1 cellular context compared by ENCODE assay signal in genomic region chr5:138449501-138450239, GRCh38.
TF ChIP-seq lines count a peak whose summit lies in the region.

No MANE protein-coding gene starts in this region.

TF ChIP-seq in HepG2, 621 proteins besides CTCF, POLR2A, EP300 and RAD21 (continued from another document and continues in another):
- peak; percentile 49 for TF ChIP-seq ZNF883 (CRISPR knock-in tag; IDR thresholded peaks at IDR 0.05; ENCODE audit: not compliant biosample characterization)
- no peak for TF ChIP-seq MTF2 (CRISPR knock-in tag; IDR thresholded peaks at IDR 0.05; ENCODE audit: borderline replicate concordance)
- no peak for TF ChIP-seq DZIP1 (CRISPR knock-in tag; IDR thresholded peaks at IDR 0.05)
- no peak for TF ChIP-seq DPF2 (CRISPR knock-in tag; IDR thresholded peaks at IDR 0.05; ENCODE audit: borderline replicate concordance, low read depth)
- no peak for TF ChIP-seq ZSCAN12 (CRISPR knock-in tag; IDR thresholded peaks at IDR 0.05)
- no peak for TF ChIP-seq ZNF784 (CRISPR knock-in tag; IDR thresholded peaks at IDR 0.05; ENCODE audit: borderline replicate concordance)
- TF ChIP-seq HMGXB3 (CRISPR knock-in tag; IDR thresholded peaks at IDR 0.05; ENCODE audit: borderline replicate concordance): no peak
- TF ChIP-seq SNAPC2 (CRISPR knock-in tag; IDR thresholded peaks at IDR 0.05): no peak
- no peak for TF ChIP-seq TRIM22 (IDR thresholded peaks at IDR 0.05)
- TF ChIP-seq ESRRA (CRISPR knock-in tag; IDR thresholded peaks at IDR 0.05; ENCODE audit: low read depth): no peak
- TF ChIP-seq JDP2 (CRISPR knock-in tag; IDR thresholded peaks at IDR 0.05; ENCODE audit: borderline replicate concordance): no peak
- TF ChIP-seq KDM2A (CRISPR knock-in tag; IDR thresholded peaks at IDR 0.05; ENCODE audit: borderline replicate concordance, low read depth): peak; percentile 66; the same call in 1 of the 2 replicates
- no peak for TF ChIP-seq MBNL3 (CRISPR knock-in tag; conservative IDR thresholded peaks at IDR 0.05)
- TF ChIP-seq ZNF619 (CRISPR knock-in tag; IDR thresholded peaks at IDR 0.05): peak; percentile 85
- no peak for TF ChIP-seq SMARCC2 (IDR thresholded peaks at IDR 0.05)
- TF ChIP-seq ZNF576 (CRISPR knock-in tag; IDR thresholded peaks at IDR 0.05): no peak
- TF ChIP-seq MYC (CRISPR knock-in tag; IDR thresholded peaks at IDR 0.05; ENCODE audit: borderline replicate concordance): no peak
- TF ChIP-seq SMAD1 (CRISPR knock-in tag; IDR thresholded peaks at IDR 0.05; ENCODE audit: borderline replicate concordance, low read depth): no peak
- no peak; the same call in 1 of the 2 replicates for TF ChIP-seq ZNF776 (CRISPR knock-in tag; IDR thresholded peaks at IDR 0.05)
- TF ChIP-seq EZH2 (conservative IDR thresholded peaks at IDR 0.05; ENCODE audit: low read depth, low read length): no peak
- no peak for TF ChIP-seq SKI (IDR thresholded peaks at IDR 0.05; ENCODE audit: partially characterized antibody)
- no peak for TF ChIP-seq ZNF460 (CRISPR knock-in tag; IDR thresholded peaks at IDR 0.05; ENCODE audit: borderline replicate concordance)
- no peak for TF ChIP-seq ZFP36L1 (CRISPR knock-in tag; IDR thresholded peaks at IDR 0.05)
- TF ChIP-seq ZNF709 (CRISPR knock-in tag; IDR thresholded peaks at IDR 0.05): no peak
- no peak for TF ChIP-seq TGIF2 (CRISPR knock-in tag; IDR thresholded peaks at IDR 0.05)
- TF ChIP-seq, protein P1, sequence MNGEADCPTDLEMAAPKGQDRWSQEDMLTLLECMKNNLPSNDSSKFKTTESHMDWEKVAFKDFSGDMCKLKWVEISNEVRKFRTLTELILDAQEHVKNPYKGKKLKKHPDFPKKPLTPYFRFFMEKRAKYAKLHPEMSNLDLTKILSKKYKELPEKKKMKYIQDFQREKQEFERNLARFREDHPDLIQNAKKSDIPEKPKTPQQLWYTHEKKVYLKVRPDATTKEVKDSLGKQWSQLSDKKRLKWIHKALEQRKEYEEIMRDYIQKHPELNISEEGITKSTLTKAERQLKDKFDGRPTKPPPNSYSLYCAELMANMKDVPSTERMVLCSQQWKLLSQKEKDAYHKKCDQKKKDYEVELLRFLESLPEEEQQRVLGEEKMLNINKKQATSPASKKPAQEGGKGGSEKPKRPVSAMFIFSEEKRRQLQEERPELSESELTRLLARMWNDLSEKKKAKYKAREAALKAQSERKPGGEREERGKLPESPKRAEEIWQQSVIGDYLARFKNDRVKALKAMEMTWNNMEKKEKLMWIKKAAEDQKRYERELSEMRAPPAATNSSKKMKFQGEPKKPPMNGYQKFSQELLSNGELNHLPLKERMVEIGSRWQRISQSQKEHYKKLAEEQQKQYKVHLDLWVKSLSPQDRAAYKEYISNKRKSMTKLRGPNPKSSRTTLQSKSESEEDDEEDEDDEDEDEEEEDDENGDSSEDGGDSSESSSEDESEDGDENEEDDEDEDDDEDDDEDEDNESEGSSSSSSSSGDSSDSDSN (CRISPR knock-in tag; IDR thresholded peaks at IDR 0.05): 0 out of 2 replicates have a peak, but pooled peaks have one; percentile 54
- TF ChIP-seq SCMH1 (CRISPR knock-in tag; IDR thresholded peaks at IDR 0.05; ENCODE audit: borderline replicate concordance): no peak
- TF ChIP-seq ZNF891 (CRISPR knock-in tag; IDR thresholded peaks at IDR 0.05): no peak
- no peak for TF ChIP-seq NCOA5 (CRISPR knock-in tag; IDR thresholded peaks at IDR 0.05)
- TF ChIP-seq ZFYVE20 (CRISPR knock-in tag; IDR thresholded peaks at IDR 0.05; ENCODE audit: borderline replicate concordance, low read depth): no peak
- TF ChIP-seq PRPF4 (IDR thresholded peaks at IDR 0.05; ENCODE audit: low read depth, low read length, poor library complexity, severe bottlenecking): no peak
- no peak for TF ChIP-seq ZNF33A (CRISPR knock-in tag; IDR thresholded peaks at IDR 0.05; ENCODE audit: borderline replicate concordance)
- TF ChIP-seq SSRP1 (CRISPR knock-in tag; IDR thresholded peaks at IDR 0.05): no peak
- no peak for TF ChIP-seq RFXAP (CRISPR knock-in tag; IDR thresholded peaks at IDR 0.05; ENCODE audit: borderline replicate concordance)
- TF ChIP-seq ZNF276 (CRISPR knock-in tag; IDR thresholded peaks at IDR 0.05; ENCODE audit: low read depth): no peak
- no peak for TF ChIP-seq ATF1 (CRISPR knock-in tag; IDR thresholded peaks at IDR 0.05)
- no peak for TF ChIP-seq TMF1 (CRISPR knock-in tag; IDR thresholded peaks at IDR 0.05; ENCODE audit: low read depth)
- TF ChIP-seq ZNF713 (CRISPR knock-in tag; IDR thresholded peaks at IDR 0.05): no peak
- peak; percentile 12; the same call in 1 of the 2 replicates for TF ChIP-seq THAP11 (CRISPR knock-in tag; IDR thresholded peaks at IDR 0.05)
- peak; percentile 38; the same call in 1 of the 2 replicates for TF ChIP-seq ZFP41 (CRISPR knock-in tag; IDR thresholded peaks at IDR 0.05; ENCODE audit: borderline replicate concordance)
- no peak for TF ChIP-seq DNMT3B (CRISPR knock-in tag; conservative IDR thresholded peaks at IDR 0.05)
- TF ChIP-seq DDIT3 (CRISPR knock-in tag; IDR thresholded peaks at IDR 0.05): no peak
- no peak for TF ChIP-seq NCOA1 (CRISPR knock-in tag; IDR thresholded peaks at IDR 0.05)
- no peak for TF ChIP-seq ZNF75D (CRISPR knock-in tag; IDR thresholded peaks at IDR 0.05; ENCODE audit: borderline replicate concordance)
- TF ChIP-seq REPIN1 (CRISPR knock-in tag; IDR thresholded peaks at IDR 0.05; ENCODE audit: borderline replicate concordance, low read depth): peak; percentile 49; the same call in 1 of the 2 replicates
- TF ChIP-seq, protein P2, sequence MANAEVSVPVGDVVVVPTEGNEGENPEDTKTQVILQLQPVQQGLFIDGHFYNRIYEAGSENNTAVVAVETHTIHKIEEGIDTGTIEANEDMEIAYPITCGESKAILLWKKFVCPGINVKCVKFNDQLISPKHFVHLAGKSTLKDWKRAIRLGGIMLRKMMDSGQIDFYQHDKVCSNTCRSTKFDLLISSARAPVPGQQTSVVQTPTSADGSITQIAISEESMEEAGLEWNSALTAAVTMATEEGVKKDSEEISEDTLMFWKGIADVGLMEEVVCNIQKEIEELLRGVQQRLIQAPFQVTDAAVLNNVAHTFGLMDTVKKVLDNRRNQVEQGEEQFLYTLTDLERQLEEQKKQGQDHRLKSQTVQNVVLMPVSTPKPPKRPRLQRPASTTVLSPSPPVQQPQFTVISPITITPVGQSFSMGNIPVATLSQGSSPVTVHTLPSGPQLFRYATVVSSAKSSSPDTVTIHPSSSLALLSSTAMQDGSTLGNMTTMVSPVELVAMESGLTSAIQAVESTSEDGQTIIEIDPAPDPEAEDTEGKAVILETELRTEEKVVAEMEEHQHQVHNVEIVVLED (CRISPR knock-in tag; IDR thresholded peaks at IDR 0.05; ENCODE audit: borderline replicate concordance): no peak; the same call in 1 of the 2 replicates
- TF ChIP-seq, protein P3, sequence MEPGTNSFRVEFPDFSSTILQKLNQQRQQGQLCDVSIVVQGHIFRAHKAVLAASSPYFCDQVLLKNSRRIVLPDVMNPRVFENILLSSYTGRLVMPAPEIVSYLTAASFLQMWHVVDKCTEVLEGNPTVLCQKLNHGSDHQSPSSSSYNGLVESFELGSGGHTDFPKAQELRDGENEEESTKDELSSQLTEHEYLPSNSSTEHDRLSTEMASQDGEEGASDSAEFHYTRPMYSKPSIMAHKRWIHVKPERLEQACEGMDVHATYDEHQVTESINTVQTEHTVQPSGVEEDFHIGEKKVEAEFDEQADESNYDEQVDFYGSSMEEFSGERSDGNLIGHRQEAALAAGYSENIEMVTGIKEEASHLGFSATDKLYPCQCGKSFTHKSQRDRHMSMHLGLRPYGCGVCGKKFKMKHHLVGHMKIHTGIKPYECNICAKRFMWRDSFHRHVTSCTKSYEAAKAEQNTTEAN (CRISPR knock-in tag; conservative IDR thresholded peaks at IDR 0.05): no peak
- TF ChIP-seq ZKSCAN5 (CRISPR knock-in tag; IDR thresholded peaks at IDR 0.05): no peak
- TF ChIP-seq ZNF224 (CRISPR knock-in tag; IDR thresholded peaks at IDR 0.05): no peak
- TF ChIP-seq, protein P4, sequence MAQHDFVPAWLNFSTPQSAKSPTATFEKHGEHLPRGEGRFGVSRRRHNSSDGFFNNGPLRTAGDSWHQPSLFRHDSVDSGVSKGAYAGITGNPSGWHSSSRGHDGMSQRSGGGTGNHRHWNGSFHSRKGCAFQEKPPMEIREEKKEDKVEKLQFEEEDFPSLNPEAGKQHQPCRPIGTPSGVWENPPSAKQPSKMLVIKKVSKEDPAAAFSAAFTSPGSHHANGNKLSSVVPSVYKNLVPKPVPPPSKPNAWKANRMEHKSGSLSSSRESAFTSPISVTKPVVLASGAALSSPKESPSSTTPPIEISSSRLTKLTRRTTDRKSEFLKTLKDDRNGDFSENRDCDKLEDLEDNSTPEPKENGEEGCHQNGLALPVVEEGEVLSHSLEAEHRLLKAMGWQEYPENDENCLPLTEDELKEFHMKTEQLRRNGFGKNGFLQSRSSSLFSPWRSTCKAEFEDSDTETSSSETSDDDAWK (CRISPR knock-in tag; IDR thresholded peaks at IDR 0.05): no peak
